1 cellular context compared by ENCODE assay signal in the genomic region with DNA sequence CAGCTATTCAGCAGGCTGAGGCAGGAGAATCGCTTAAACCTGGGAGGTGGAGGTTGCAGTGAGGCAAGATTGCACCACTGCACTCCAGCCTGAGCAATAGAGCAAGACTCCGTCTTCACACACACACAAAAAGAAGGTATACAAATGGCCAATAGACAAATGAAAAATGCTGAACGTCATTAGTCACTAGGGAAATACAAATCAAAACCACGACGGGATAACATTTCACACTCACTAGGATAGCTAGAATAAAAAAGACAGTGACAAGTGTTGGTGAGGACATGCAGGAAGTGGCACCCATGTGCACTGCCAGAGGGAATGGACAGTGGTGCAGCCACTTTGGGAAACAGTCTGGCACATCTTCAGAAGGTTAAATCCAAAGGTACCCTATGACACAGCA.
TF ChIP-seq lines count a peak whose summit lies in the region.

No MANE protein-coding gene starts in this region.

TF ChIP-seq in K562, 482 proteins besides CTCF, POLR2A, EP300 and RAD21 (continued from another document):
- TF ChIP-seq, protein P1, sequence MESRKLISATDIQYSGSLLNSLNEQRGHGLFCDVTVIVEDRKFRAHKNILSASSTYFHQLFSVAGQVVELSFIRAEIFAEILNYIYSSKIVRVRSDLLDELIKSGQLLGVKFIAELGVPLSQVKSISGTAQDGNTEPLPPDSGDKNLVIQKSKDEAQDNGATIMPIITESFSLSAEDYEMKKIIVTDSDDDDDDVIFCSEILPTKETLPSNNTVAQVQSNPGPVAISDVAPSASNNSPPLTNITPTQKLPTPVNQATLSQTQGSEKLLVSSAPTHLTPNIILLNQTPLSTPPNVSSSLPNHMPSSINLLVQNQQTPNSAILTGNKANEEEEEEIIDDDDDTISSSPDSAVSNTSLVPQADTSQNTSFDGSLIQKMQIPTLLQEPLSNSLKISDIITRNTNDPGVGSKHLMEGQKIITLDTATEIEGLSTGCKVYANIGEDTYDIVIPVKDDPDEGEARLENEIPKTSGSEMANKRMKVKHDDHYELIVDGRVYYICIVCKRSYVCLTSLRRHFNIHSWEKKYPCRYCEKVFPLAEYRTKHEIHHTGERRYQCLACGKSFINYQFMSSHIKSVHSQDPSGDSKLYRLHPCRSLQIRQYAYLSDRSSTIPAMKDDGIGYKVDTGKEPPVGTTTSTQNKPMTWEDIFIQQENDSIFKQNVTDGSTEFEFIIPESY (CRISPR knock-in tag; IDR thresholded peaks at IDR 0.05): no peak
- no peak for TF ChIP-seq FOXK2 (conservative IDR thresholded peaks at IDR 0.05 in 1 of 2, IDR thresholded peaks at IDR 0.05 in 1 of 2; ENCODE audit: low read depth in 2 of 2)
- TF ChIP-seq ZKSCAN3 (CRISPR knock-in tag; IDR thresholded peaks at IDR 0.05): no peak
- TF ChIP-seq YY1 (IDR thresholded peaks at IDR 0.05; ENCODE audit: borderline replicate concordance in 1 of 3, control insufficient read depth in 1 of 3, extremely low read depth in 1 of 3, insufficient read depth in 3 of 3, insufficient read length in 1 of 3, insufficient replicate concordance in 2 of 3, low read depth in 1 of 3, low read length in 2 of 3): no peak
- TF ChIP-seq, protein P2, sequence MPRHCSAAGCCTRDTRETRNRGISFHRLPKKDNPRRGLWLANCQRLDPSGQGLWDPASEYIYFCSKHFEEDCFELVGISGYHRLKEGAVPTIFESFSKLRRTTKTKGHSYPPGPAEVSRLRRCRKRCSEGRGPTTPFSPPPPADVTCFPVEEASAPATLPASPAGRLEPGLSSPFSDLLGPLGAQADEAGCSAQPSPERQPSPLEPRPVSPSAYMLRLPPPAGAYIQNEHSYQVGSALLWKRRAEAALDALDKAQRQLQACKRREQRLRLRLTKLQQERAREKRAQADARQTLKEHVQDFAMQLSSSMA (CRISPR knock-in tag; IDR thresholded peaks at IDR 0.05): no peak
- TF ChIP-seq, protein P3, sequence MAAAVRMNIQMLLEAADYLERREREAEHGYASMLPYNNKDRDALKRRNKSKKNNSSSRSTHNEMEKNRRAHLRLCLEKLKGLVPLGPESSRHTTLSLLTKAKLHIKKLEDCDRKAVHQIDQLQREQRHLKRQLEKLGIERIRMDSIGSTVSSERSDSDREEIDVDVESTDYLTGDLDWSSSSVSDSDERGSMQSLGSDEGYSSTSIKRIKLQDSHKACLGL (CRISPR knock-in tag; IDR thresholded peaks at IDR 0.05; ENCODE audit: borderline replicate concordance, poor library complexity, severe bottlenecking): no peak
